In genomic region chr11:31812392-31813241, GRCh38 we compare ENCODE assay signal across 8 cellular contexts. TPM values are rescaled to one million over a fixed set of nuclear protein-coding genes. Genes with fewer than 3 reads are reported as not detected.
A peak's percentile ranks its signal among the peaks of the same experiment; 100 is the strongest.
DNase-seq lines count a peak whose midpoint lies in the region; ATAC-seq and TF ChIP-seq lines count a peak whose summit lies in the region.

No MANE protein-coding gene starts in this region.

- H3K4me1 ChIP-seq in ES-I3 (ENCODE audit: insufficient read depth, low read length) = peaks cover 22% of the 10 kb centered on the region
- H3K4me1 ChIP-seq in neutrophil (ENCODE audit: control insufficient read depth in 1 of 2, insufficient read depth in 1 of 2, low read depth in 1 of 2, low read length in 1 of 2) = peaks cover 37 to 62% of the 10 kb centered on the region in 2 experiments

- ATAC-seq in GM21529 (IDR thresholded peaks at IDR 0.05; ENCODE audit: unreplicated experiment) = no peak

- H3K4me3 ChIP-seq in neutrophil (ENCODE audit: low read depth in 1 of 2, low read length in 1 of 2) = peak overlapping the region; percentile 27 to 51

- no peak overlapping the region for H3K27ac ChIP-seq in neutrophil

- peaks cover 45% of the 10 kb centered on the region for H3K27me3 Mint-ChIP-seq in endothelial cell (ENCODE audit: unreplicated experiment)

- no peak overlapping the region for H3K27ac Mint-ChIP-seq in endothelial cell (ENCODE audit: unreplicated experiment)

- peak overlapping the region; percentile 50; the same call in 1 of the 2 replicates for H3K9ac ChIP-seq in ES-I3 (ENCODE audit: low read depth, low read length)

- H3K9me3 Mint-ChIP-seq in endothelial cell (ENCODE audit: unreplicated experiment) = no peaks in the 10 kb centered on the region

- H3K9me3 ChIP-seq in ES-I3 (ENCODE audit: control insufficient read depth, insufficient read depth, low read length) (no peaks in the 10 kb centered on the region), neutrophil (no peaks in the 10 kb centered on the region)

- peaks cover 14% of the 10 kb centered on the region for H3K36me3 Mint-ChIP-seq in endothelial cell (ENCODE audit: low read depth, unreplicated experiment)

- H3K36me3 ChIP-seq in ES-I3 (ENCODE audit: insufficient read depth, low read length) (no peaks in the 10 kb centered on the region), neutrophil (no peaks in the 10 kb centered on the region)

- H3K4me3 Mint-ChIP-seq in endothelial cell (ENCODE audit: unreplicated experiment) = peak overlapping the region; percentile 63

- DNase-seq in NCI-H748 (lab: John Stamatoyannopoulos, UW; ENCODE audit: unreplicated experiment) = peak; percentile 75
- peak; percentile 26 for DNase-seq in endothelial cell (ENCODE audit: low spot score)
- DNase-seq in effector CD8-positive, alpha-beta T cell (lab: John Stamatoyannopoulos, UW) = no peak
- DNase-seq in stimulated activated CD4-positive, alpha-beta T cell treated with anti-CD3 and anti-CD28 coated beads, Interleukin-2, amount 100 ng/mL, for 24 hours = no peak
- DNase-seq in GM19240 (ENCODE audit: insufficient read length, low spot score) = no peak

- peaks cover 34% of the 10 kb centered on the region for H3K4me1 Mint-ChIP-seq in endothelial cell (ENCODE audit: unreplicated experiment)

- peaks cover 100% of the 10 kb centered on the region for H3K27me3 ChIP-seq in neutrophil

- TF ChIP-seq CTCF in endothelial cell (IDR thresholded peaks at IDR 0.05; ENCODE audit: unreplicated experiment) (no peak), neutrophil (IDR thresholded peaks at IDR 0.05) (no peak)

RNA-seq across cellular contexts. Expression of gene PAX6, which starts 1.5 kb away (rescaled TPM):
- total RNA-seq in endothelial cell (ENCODE audit: unreplicated experiment) = 2.7 TPM

Comparison
In these comparisons a context has a peak if more than half of its experiments do, and no peak if none do; other contexts are left out.
1. DNase-seq: peak in NCI-H748 (single experiment) and endothelial cell (single experiment); none in effector CD8-positive, alpha-beta T cell (single experiment), stimulated activated CD4-positive, alpha-beta T cell treated with anti-CD3 and anti-CD28 coated beads, Interleukin-2, amount 100 ng/mL, for 24 hours (0 of 2) and GM19240 (single experiment).